In the genomic region with DNA sequence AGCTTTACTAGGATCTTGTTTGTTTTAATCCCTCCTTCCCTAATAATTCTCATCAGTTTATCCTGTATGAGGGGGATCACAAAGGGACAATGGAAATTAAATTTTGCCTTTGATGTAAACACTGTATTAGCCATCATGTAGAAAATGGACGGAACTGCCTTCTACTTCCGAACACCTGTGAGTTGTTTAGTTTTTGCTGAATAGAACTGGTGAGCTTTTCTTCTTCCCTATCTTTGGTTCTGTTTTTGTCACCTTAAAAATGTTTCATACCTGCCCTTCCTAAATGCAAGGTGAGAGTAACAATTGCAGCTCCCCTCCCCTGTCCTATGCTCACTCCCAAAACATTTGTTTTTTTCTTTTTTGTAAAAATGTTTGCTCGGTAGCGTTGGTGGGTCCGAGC, we compare ENCODE assay signal across 13 cellular contexts. TPM values are rescaled to one million over a fixed set of nuclear protein-coding genes. Genes with fewer than 3 reads are reported as not detected.
DNase-seq lines count a peak whose midpoint lies in the region; ATAC-seq and TF ChIP-seq lines count a peak whose summit lies in the region.
"Had no signal": no experiment of that assay in that cellular context is flagged by ENCODE, and none has a peak within 500 bp of the region (broad histone marks: within the 10 kb centered on the region; RNA-seq: fewer than 3 reads in every experiment).

No MANE protein-coding gene starts in this region.

- H3K27me3 Mint-ChIP-seq in HFFc6 (ENCODE audit: insufficient read depth) (peaks cover 61% of the 10 kb centered on the region), WTC11 (ENCODE audit: low read depth) (peaks cover 99% of the 10 kb centered on the region)

- POLR2A ChIA-PET in WTC11 (lab: Charles Lee), result interaction anchor here (1.3 kb wide), 1 partner anchor 10 kb away, joined by 4 read pairs; no protein-coding TSS in a partner anchor

- H3K9ac ChIP-seq in mucosa of rectum (ENCODE audit: low read depth in 1 of 2, low read length in 2 of 2), result peak overlapping the region; percentile 75 to 91

- peak overlapping the region; percentile 36; the same call in 1 of the 2 replicates for H3K4me3 ChIP-seq in ACC112 (ENCODE audit: low read depth, low read length)
- H3K4me3 ChIP-seq in mucosa of rectum (ENCODE audit: low read length in 2 of 2), result peak overlapping the region; percentile 68 to 78

- DNase-seq in HFFc6 (no peak), WTC11 (ENCODE audit: low spot score) (no peak), cerebellar cortex (ENCODE audit: low spot score) (no peak), NCI-H1694 treated with DMSO at 0.1 percent for 48 hours (lab: John Stamatoyannopoulos, UW) (no peak), GDM1 (lab: John Stamatoyannopoulos, UW) (no peak)
- no peak for DNase-seq in activated effector memory CD4-positive, alpha-beta T cell treated with Interleukin-2 at 50 U/mL for 16 hours
- DNase-seq: activated CD4-positive, alpha-beta memory T cell treated with anti-CD3 and anti-CD28 coated beads for 36 hours; GF-D8; KBM-7 had no signal

- no peaks in the 10 kb centered on the region for H3K9me3 Mint-ChIP-seq in HFFc6
- H3K9me3 Mint-ChIP-seq in WTC11, result no peaks in the 10 kb centered on the region

- no peaks in the 10 kb centered on the region for H3K79me2 ChIP-seq in ACC112 (ENCODE audit: control insufficient read depth, insufficient read depth, low read length, unreplicated experiment)

- H3K27ac ChIP-seq in ACC112 (ENCODE audit: low read depth, low read length) (no peak overlapping the region), mucosa of rectum (ENCODE audit: low read depth in 2 of 2, low read length in 2 of 2) (peak overlapping the region; percentile 89 to 92)

- H2AFZ ChIP-seq in ACC112 (ENCODE audit: low read length, unreplicated experiment), result no peak overlapping the region

- no peak for ATAC-seq in WTC11

- H3K36me3 Mint-ChIP-seq in HFFc6 (ENCODE audit: low read depth) (peaks cover 28% of the 10 kb centered on the region; the same call in 1 of the 2 replicates), WTC11 (no peaks in the 10 kb centered on the region)

- TF ChIP-seq CTCF in HFFc6 (IDR thresholded peaks at IDR 0.05), result no peak
- TF ChIP-seq CTCF in WTC11 (IDR thresholded peaks at IDR 0.05), result no peak

- H3K27ac Mint-ChIP-seq in HFFc6 (no peak overlapping the region), WTC11 (no peak overlapping the region)
- H3K27ac Mint-ChIP-seq: activated CD4-positive, alpha-beta memory T cell treated with anti-CD3 and anti-CD28 coated beads for 36 hours had no signal

- H3K4me3 Mint-ChIP-seq in HFFc6 (peak overlapping the region; percentile 78; the same call in 1 of the 2 replicates), WTC11 (peak overlapping the region; percentile 72)
- H3K4me3 Mint-ChIP-seq: activated CD4-positive, alpha-beta memory T cell treated with anti-CD3 and anti-CD28 coated beads for 36 hours had no signal

- peaks cover 100% of the 10 kb centered on the region for H3K27me3 ChIP-seq in ACC112 (ENCODE audit: insufficient read depth, low read length)
- H3K27me3 ChIP-seq in mucosa of rectum (ENCODE audit: control insufficient read depth in 2 of 2, insufficient read depth in 2 of 2, low read length in 2 of 2), result peaks cover 8 to 16% of the 10 kb centered on the region in 2 donors

- H3K4me1 Mint-ChIP-seq in HFFc6 (ENCODE audit: low read depth) (peaks cover 35% of the 10 kb centered on the region; the same call in 1 of the 2 replicates), WTC11 (peaks cover 54% of the 10 kb centered on the region)

- H3K36me3 ChIP-seq in ACC112 (ENCODE audit: insufficient read depth, low read length) (no peaks in the 10 kb centered on the region), mucosa of rectum (ENCODE audit: control insufficient read depth in 2 of 2, insufficient read depth in 2 of 2, low read length in 2 of 2) (no peaks in the 10 kb centered on the region)

- CTCF ChIA-PET in WTC11 (lab: Charles Lee), result interaction anchor here (0.7 to 1.7 kb wide), 3 partner anchors 10 to 926 kb away, joined by 3 to 11 read pairs (median 4); a partner anchor contains a TSS

- H3K4me1 ChIP-seq in ACC112 (ENCODE audit: control insufficient read depth, insufficient read depth, low read length, unreplicated experiment) (peaks cover 7% of the 10 kb centered on the region), mucosa of rectum (ENCODE audit: control insufficient read depth in 2 of 2, insufficient read depth in 2 of 2, low read length in 2 of 2) (peaks cover 3 to 15% of the 10 kb centered on the region in 2 donors)

- H3K9me3 ChIP-seq in mucosa of rectum (ENCODE audit: control insufficient read depth in 2 of 2, low read length in 2 of 2), result no peaks in the 10 kb centered on the region

TF ChIP-seq in WTC11, 78 proteins besides CTCF, POLR2A, EP300 and RAD21 (continues in another document):
- TF ChIP-seq, protein P1, sequence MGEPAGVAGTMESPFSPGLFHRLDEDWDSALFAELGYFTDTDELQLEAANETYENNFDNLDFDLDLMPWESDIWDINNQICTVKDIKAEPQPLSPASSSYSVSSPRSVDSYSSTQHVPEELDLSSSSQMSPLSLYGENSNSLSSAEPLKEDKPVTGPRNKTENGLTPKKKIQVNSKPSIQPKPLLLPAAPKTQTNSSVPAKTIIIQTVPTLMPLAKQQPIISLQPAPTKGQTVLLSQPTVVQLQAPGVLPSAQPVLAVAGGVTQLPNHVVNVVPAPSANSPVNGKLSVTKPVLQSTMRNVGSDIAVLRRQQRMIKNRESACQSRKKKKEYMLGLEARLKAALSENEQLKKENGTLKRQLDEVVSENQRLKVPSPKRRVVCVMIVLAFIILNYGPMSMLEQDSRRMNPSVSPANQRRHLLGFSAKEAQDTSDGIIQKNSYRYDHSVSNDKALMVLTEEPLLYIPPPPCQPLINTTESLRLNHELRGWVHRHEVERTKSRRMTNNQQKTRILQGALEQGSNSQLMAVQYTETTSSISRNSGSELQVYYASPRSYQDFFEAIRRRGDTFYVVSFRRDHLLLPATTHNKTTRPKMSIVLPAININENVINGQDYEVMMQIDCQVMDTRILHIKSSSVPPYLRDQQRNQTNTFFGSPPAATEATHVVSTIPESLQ (CRISPR knock-in tag; IDR thresholded peaks at IDR 0.05), result no peak
- TF ChIP-seq MYBL2 (CRISPR knock-in tag; IDR thresholded peaks at IDR 0.05) (no peak), ZNF232 (CRISPR knock-in tag; IDR thresholded peaks at IDR 0.05) (no peak), ZNF317 (CRISPR knock-in tag; IDR thresholded peaks at IDR 0.05; ENCODE audit: borderline replicate concordance, low read depth) (no peak)
- TF ChIP-seq, protein P2, sequence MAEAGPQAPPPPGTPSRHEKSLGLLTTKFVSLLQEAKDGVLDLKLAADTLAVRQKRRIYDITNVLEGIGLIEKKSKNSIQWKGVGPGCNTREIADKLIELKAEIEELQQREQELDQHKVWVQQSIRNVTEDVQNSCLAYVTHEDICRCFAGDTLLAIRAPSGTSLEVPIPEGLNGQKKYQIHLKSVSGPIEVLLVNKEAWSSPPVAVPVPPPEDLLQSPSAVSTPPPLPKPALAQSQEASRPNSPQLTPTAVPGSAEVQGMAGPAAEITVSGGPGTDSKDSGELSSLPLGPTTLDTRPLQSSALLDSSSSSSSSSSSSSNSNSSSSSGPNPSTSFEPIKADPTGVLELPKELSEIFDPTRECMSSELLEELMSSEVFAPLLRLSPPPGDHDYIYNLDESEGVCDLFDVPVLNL (CRISPR knock-in tag; IDR thresholded peaks at IDR 0.05; ENCODE audit: borderline replicate concordance, low read depth), result no peak
- TF ChIP-seq, protein P3, sequence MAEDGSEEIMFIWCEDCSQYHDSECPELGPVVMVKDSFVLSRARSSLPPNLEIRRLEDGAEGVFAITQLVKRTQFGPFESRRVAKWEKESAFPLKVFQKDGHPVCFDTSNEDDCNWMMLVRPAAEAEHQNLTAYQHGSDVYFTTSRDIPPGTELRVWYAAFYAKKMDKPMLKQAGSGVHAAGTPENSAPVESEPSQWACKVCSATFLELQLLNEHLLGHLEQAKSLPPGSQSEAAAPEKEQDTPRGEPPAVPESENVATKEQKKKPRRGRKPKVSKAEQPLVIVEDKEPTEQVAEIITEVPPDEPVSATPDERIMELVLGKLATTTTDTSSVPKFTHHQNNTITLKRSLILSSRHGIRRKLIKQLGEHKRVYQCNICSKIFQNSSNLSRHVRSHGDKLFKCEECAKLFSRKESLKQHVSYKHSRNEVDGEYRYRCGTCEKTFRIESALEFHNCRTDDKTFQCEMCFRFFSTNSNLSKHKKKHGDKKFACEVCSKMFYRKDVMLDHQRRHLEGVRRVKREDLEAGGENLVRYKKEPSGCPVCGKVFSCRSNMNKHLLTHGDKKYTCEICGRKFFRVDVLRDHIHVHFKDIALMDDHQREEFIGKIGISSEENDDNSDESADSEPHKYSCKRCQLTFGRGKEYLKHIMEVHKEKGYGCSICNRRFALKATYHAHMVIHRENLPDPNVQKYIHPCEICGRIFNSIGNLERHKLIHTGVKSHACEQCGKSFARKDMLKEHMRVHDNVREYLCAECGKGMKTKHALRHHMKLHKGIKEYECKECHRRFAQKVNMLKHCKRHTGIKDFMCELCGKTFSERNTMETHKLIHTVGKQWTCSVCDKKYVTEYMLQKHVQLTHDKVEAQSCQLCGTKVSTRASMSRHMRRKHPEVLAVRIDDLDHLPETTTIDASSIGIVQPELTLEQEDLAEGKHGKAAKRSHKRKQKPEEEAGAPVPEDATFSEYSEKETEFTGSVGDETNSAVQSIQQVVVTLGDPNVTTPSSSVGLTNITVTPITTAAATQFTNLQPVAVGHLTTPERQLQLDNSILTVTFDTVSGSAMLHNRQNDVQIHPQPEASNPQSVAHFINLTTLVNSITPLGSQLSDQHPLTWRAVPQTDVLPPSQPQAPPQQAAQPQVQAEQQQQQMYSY (CRISPR knock-in tag; IDR thresholded peaks at IDR 0.05), result no peak
- TF ChIP-seq, protein P4, sequence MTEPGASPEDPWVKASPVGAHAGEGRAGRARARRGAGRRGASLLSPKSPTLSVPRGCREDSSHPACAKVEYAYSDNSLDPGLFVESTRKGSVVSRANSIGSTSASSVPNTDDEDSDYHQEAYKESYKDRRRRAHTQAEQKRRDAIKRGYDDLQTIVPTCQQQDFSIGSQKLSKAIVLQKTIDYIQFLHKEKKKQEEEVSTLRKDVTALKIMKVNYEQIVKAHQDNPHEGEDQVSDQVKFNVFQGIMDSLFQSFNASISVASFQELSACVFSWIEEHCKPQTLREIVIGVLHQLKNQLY (CRISPR knock-in tag; IDR thresholded peaks at IDR 0.05), result no peak

RNA-seq across cellular contexts. Expression of a gene that starts 7.6 kb away (rescaled TPM):
- 1 to 10 TPM in 4 of 6 experiments, under 1 TPM in 2; 0.36 to 7.3 (median 7.0) TPM for total RNA-seq in HFFc6 (2021; fragmentation: NEBNext Ultra II Directional; extraction: Animal tissue kit (Norgen Biotek cat#: 25700))
- total RNA-seq in WTC11 (2021), result 0.21 to 0.34 TPM (median 0.28 TPM) in 3 replicates
- total RNA-seq: RPMI7951; T-helper 2 cell treated with Interferon-gamma antibody and Interleukin-4, amounts not matched to agents 100 ng/mL and 5 ng/mL, for 36 hours had no signal

RNA-seq across cellular contexts. Expression of a gene that starts 8.0 kb away (rescaled TPM):
- 1 to 10 TPM in 1 of 6 experiments, under 1 TPM in 3, not detected in 2; 0.38 to 1.2 (median 0.62) TPM for total RNA-seq in HFFc6 (2021; fragmentation: NEBNext Ultra II Directional; extraction: Animal tissue kit (Norgen Biotek cat#: 25700))
- 0.09 to 0.11 TPM in 2 of 3 replicates, not detected in the other for total RNA-seq in WTC11 (2021)
- total RNA-seq: activated CD4-positive, alpha-beta memory T cell treated with anti-CD3 and anti-CD28 coated beads for 36 hours; RPMI7951; T-helper 2 cell treated with Interferon-gamma antibody and Interleukin-4, amounts not matched to agents 100 ng/mL and 5 ng/mL, for 36 hours had no signal
